ENCODE assay signal across 8 cellular contexts in the genomic region with DNA sequence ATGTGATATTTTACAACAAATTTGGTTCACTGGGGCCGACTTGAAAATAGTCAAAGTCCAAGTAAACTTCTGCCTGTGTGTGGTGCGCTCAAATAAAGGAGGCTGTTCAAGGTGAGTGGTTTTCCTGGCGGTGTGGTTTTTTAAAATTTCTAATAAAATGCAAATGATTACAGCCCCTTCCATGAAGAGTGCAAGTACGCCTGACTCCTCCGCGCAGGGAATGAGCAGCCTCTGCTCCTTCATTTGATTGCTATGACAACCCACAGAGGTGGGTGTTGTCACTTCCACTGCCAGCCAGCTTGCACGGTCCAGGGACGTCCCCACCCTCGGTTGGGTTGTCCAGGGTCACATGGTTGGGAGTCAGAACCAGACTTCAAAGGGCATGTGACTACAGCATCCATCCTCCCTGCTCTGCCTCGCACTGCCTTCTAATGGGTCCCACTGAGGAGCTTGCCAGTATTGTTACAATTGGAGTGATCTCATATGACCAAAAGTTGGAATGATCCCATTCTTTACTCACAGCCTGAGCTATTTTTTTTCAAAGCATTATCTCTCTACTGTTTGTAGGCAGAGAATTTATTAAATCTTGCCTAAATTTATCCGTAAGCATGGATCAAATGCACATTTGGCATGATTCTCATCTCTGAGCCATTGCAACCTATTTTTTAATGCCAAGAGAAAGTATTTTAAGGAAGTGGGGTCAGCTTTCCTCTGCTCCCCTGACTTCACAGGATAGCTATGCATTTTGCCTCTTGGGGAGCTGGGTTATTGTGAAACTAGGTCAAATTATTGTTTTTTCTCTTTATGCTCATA.
A peak's percentile ranks its signal among the peaks of the same experiment; 100 is the strongest.
DNase-seq lines count a peak whose midpoint lies in the region; TF ChIP-seq lines count a peak whose summit lies in the region.

No MANE protein-coding gene starts in this region.

- intact Hi-C loops in ovary (cut with DNase I): no loop called here

- TF ChIP-seq EP300 in ovary (IDR thresholded peaks at IDR 0.05): no peak

- H3K4me1 ChIP-seq in ovary (ENCODE audit: insufficient read depth): peaks cover 3% of the 10 kb centered on the region

- no peak overlapping the region for H3K27ac ChIP-seq in ovary

- H3K9me3 ChIP-seq in ovary: no peaks in the 10 kb centered on the region

- H3K36me3 ChIP-seq in ovary: no peaks in the 10 kb centered on the region

- H3K27me3 ChIP-seq in ovary: no peaks in the 10 kb centered on the region

- TF ChIP-seq POLR2A in ovary (IDR thresholded peaks at IDR 0.05): no peak

- no peak for TF ChIP-seq CTCF in AG10803 (conservative IDR thresholded peaks at IDR 0.05; ENCODE audit: low read length)
- TF ChIP-seq CTCF in ovary (IDR thresholded peaks at IDR 0.05): no peak

- H3K4me3 ChIP-seq in AG10803 (ENCODE audit: low read length): no peak overlapping the region; the same call in 1 of the 2 replicates
- H3K4me3 ChIP-seq in ovary: no peak overlapping the region

- DNase-seq in AG10803 (ENCODE audit: low read depth) (peak; percentile 88), NCI-H69 (lab: John Stamatoyannopoulos, UW) (peak; percentile 86), fibroblast of the conjunctiva (ENCODE audit: low read depth) (peak; percentile 89), ovary (peak in 4 of 5 donors; percentile 21 to 55 (median 42)), ureter (ENCODE audit: low spot score) (no peak), NCI-H526 (lab: John Stamatoyannopoulos, UW) (no peak), SKM-1 treated with dmso at 0.1 percent for 144 hours (lab: John Stamatoyannopoulos, UW; ENCODE audit: unreplicated experiment) (no peak)
- DNase-seq in stimulated activated CD4-positive, alpha-beta T cell treated with anti-CD3 and anti-CD28 coated beads, Interleukin-2, amount 100 ng/mL, for 24 hours: no peak

- WGBS in ovary, 3 donors: 38 to 52% (median 46%) methylated on average over 11 of the region's 11 CpGs

Comparison
In these comparisons a context has a peak if more than half of its experiments do, and no peak if none do; other contexts are left out.
1. DNase-seq: peak in AG10803 (single experiment), NCI-H69 (single experiment), fibroblast of the conjunctiva (single experiment) and ovary (4 of 5); none in stimulated activated CD4-positive, alpha-beta T cell treated with anti-CD3 and anti-CD28 coated beads, Interleukin-2, amount 100 ng/mL, for 24 hours (0 of 2), ureter (single experiment), NCI-H526 (0 of 2) and SKM-1 treated with dmso at 0.1 percent for 144 hours (single experiment).